Comparison of ENCODE assay signal across 8 cellular contexts in the genomic region with DNA sequence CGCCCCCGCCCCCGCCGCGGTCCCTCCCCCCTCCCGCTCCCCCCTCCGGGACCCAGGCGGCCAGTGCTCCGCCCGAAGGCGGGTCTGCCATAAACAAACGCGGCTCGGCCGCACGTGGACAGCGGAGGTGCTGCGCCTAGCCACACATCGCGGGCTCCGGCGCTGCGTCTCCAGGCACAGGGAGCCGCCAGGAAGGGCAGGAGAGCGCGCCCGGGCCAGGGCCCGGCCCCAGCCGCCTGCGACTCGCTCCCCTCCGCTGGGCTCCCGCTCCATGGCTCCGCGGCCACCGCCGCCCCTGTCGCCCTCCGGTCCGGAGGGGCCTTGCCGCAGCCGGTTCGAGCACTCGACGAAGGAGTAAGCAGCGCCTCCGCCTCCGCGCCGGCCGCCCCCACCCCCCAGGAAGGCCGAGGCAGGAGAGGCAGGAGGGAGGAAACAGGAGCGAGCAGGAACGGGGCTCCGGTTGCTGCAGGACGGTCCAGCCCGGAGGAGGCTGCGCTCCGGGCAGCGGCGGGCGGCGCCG. TPM values are rescaled to one million over a fixed set of nuclear protein-coding genes. Genes with fewer than 3 reads are reported as not detected.
DNase-seq lines count a peak whose midpoint lies in the region; TF ChIP-seq lines count a peak whose summit lies in the region.

Gene SIM2, plus strand, starts transcription at position 90 of the 520 bp plus-strand sequence. CDS start 632 bp downstream, outside the sequence.

- no peaks in the 10 kb centered on the region for H3K9me3 Mint-ChIP-seq in Calu3 (ENCODE audit: low read depth, unreplicated experiment)

- H3K27me3 Mint-ChIP-seq in Calu3 (ENCODE audit: unreplicated experiment): no peaks in the 10 kb centered on the region

- TF ChIP-seq EP300 in Ishikawa (IDR thresholded peaks at IDR 0.05; ENCODE audit: borderline replicate concordance): 0 out of 2 replicates have a peak, but pooled peaks have one; percentile 22

- no TSS peak for BruUV-seq in Calu3 (replicated peaks; lab: Mats Ljungman, UMichigan)

- TF ChIP-seq RAD21 in Ishikawa (IDR thresholded peaks at IDR 0.05; ENCODE audit: low read depth): no peak

- in situ Hi-C loops in astrocyte of the cerebellum (cut with HindIII; ENCODE audit: low sequenced_read_pairs): no loop called here

- H3K4me3 Mint-ChIP-seq in Calu3 (ENCODE audit: low read depth, unreplicated experiment): peak within 1 kb of the TSS; percentile 82

- CTCF ChIA-PET in Calu3 (lab: Charles Lee): interaction anchor here (0.6 to 0.9 kb wide), 2 partner anchors 52 to 262 kb away, joined by 3 read pairs; no protein-coding TSS in a partner anchor

- peaks cover 38% of the 10 kb centered on the region for H3K36me3 Mint-ChIP-seq in Calu3 (ENCODE audit: insufficient read depth, unreplicated experiment)

- TF ChIP-seq CTCF in Calu3 (IDR thresholded peaks at IDR 0.05; ENCODE audit: unreplicated experiment) (no peak), astrocyte of the cerebellum (IDR thresholded peaks at IDR 0.05; ENCODE audit: low read depth, low read length, missing control alignments) (no peak)

- no peaks in the 10 kb centered on the region for H3K4me1 Mint-ChIP-seq in Calu3 (ENCODE audit: low read depth, unreplicated experiment)

- intact Hi-C loops in Calu3 (cut with micrococcal nuclease; ENCODE audit: unreplicated experiment): loop anchor here (10.0 kb wide), 1 partner anchor 64 kb away; no protein-coding TSS in a partner anchor

- H3K4me3 ChIP-seq in astrocyte of the cerebellum (ENCODE audit: low read depth, low read length): peak within 1 kb of the TSS; percentile 14

- DNase-seq in Calu3 (peak; percentile 77), astrocyte of the cerebellum (ENCODE audit: low read depth) (no peak), lung microvascular endothelial cell (ENCODE audit: low read depth in 2 of 2) (peak; percentile 21 to 60), dedifferentiated amniotic fluid mesenchymal stem cell (ENCODE audit: extremely low spot score) (no peak), SKM-1 (lab: John Stamatoyannopoulos, UW; ENCODE audit: unreplicated experiment) (no peak), activated gamma-delta T cell treated with Interleukin-2 at 50 U/mL for 16 hours (no peak)
- DNase-seq in activated CD4-positive, CD25-positive, alpha-beta regulatory T cell (lab: John Stamatoyannopoulos, UW): no peak

- peak within 1 kb of the TSS; percentile 72 for H3K27ac Mint-ChIP-seq in Calu3 (ENCODE audit: unreplicated experiment)

TF ChIP-seq in Ishikawa, 13 proteins besides CTCF, POLR2A, EP300 and RAD21:
- TF ChIP-seq MAX (IDR thresholded peaks at IDR 0.05) (peak; percentile 92), EGR1 (IDR thresholded peaks at IDR 0.05) (0 out of 2 replicates have a peak, but pooled peaks have one; percentile 40), USF1 (IDR thresholded peaks at IDR 0.05) (peak; percentile 58), TEAD4 (IDR thresholded peaks at IDR 0.05) (no peak)

RNA-seq across cellular contexts. Expression of gene SIM2, which starts in this region (rescaled TPM):
- 15.1 and 15.4 TPM in 2 replicates for total RNA-seq in Calu3 (2022)
- not detected in 2 replicates for total RNA-seq in lung microvascular endothelial cell

Comparison
In these comparisons a context has a peak if more than half of its experiments do, and no peak if none do; other contexts are left out.
1. RNA of gene SIM2 (total RNA-seq): 15.1 to 15.4 TPM in Calu3; not detected in lung microvascular endothelial cell; every median in the first group is over 10 times any median in the second.
2. Peak in DNase-seq in lung microvascular endothelial cell; RNA of the gene not detected or under 1 TPM.